Comparison of ENCODE assay signal across 1 cellular context in the genomic region with DNA sequence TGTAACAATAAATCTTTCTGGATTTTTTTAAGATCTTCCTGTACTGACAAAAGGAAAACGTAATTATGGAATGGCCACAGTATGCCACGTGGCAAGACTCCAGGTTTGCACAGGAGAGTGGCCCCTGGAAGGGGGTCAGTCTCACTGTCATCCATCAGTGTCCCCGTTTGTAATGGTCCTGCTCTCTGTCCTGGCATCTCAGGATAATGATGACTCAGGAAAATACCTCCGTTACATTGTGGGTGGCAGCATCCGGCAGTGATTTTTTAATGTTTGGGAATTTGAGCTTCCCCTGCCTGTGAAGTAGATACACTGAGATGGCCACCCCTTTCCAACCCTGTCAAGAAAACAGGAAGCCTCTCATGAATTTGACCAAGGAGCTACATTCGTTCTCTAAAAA.
TF ChIP-seq lines count a peak whose summit lies in the region.

No MANE protein-coding gene starts in this region.

TF ChIP-seq in HepG2, 621 proteins besides CTCF, POLR2A, EP300 and RAD21 (continued from another document):
- TF ChIP-seq KLF9 (CRISPR knock-in tag; IDR thresholded peaks at IDR 0.05; ENCODE audit: low read depth), result no peak
- no peak for TF ChIP-seq MYC (CRISPR knock-in tag; IDR thresholded peaks at IDR 0.05; ENCODE audit: borderline replicate concordance)
- TF ChIP-seq, protein P1, sequence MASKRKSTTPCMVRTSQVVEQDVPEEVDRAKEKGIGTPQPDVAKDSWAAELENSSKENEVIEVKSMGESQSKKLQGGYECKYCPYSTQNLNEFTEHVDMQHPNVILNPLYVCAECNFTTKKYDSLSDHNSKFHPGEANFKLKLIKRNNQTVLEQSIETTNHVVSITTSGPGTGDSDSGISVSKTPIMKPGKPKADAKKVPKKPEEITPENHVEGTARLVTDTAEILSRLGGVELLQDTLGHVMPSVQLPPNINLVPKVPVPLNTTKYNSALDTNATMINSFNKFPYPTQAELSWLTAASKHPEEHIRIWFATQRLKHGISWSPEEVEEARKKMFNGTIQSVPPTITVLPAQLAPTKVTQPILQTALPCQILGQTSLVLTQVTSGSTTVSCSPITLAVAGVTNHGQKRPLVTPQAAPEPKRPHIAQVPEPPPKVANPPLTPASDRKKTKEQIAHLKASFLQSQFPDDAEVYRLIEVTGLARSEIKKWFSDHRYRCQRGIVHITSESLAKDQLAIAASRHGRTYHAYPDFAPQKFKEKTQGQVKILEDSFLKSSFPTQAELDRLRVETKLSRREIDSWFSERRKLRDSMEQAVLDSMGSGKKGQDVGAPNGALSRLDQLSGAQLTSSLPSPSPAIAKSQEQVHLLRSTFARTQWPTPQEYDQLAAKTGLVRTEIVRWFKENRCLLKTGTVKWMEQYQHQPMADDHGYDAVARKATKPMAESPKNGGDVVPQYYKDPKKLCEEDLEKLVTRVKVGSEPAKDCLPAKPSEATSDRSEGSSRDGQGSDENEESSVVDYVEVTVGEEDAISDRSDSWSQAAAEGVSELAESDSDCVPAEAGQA (IDR thresholded peaks at IDR 0.05; ENCODE audit: low read depth), result no peak
- TF ChIP-seq, protein P1 (CRISPR knock-in tag; IDR thresholded peaks at IDR 0.05; ENCODE audit: borderline replicate concordance), result no peak
- TF ChIP-seq, protein P2, sequence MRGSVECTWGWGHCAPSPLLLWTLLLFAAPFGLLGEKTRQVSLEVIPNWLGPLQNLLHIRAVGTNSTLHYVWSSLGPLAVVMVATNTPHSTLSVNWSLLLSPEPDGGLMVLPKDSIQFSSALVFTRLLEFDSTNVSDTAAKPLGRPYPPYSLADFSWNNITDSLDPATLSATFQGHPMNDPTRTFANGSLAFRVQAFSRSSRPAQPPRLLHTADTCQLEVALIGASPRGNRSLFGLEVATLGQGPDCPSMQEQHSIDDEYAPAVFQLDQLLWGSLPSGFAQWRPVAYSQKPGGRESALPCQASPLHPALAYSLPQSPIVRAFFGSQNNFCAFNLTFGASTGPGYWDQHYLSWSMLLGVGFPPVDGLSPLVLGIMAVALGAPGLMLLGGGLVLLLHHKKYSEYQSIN (CRISPR knock-in tag; IDR thresholded peaks at IDR 0.05; ENCODE audit: borderline replicate concordance), result no peak
- TF ChIP-seq ZFYVE20 (CRISPR knock-in tag; IDR thresholded peaks at IDR 0.05; ENCODE audit: borderline replicate concordance, low read depth), result no peak
- TF ChIP-seq HMG20A (CRISPR knock-in tag; IDR thresholded peaks at IDR 0.05; ENCODE audit: borderline replicate concordance), result no peak
- no peak for TF ChIP-seq MTF2 (CRISPR knock-in tag; IDR thresholded peaks at IDR 0.05; ENCODE audit: borderline replicate concordance)
